In the genomic region with DNA sequence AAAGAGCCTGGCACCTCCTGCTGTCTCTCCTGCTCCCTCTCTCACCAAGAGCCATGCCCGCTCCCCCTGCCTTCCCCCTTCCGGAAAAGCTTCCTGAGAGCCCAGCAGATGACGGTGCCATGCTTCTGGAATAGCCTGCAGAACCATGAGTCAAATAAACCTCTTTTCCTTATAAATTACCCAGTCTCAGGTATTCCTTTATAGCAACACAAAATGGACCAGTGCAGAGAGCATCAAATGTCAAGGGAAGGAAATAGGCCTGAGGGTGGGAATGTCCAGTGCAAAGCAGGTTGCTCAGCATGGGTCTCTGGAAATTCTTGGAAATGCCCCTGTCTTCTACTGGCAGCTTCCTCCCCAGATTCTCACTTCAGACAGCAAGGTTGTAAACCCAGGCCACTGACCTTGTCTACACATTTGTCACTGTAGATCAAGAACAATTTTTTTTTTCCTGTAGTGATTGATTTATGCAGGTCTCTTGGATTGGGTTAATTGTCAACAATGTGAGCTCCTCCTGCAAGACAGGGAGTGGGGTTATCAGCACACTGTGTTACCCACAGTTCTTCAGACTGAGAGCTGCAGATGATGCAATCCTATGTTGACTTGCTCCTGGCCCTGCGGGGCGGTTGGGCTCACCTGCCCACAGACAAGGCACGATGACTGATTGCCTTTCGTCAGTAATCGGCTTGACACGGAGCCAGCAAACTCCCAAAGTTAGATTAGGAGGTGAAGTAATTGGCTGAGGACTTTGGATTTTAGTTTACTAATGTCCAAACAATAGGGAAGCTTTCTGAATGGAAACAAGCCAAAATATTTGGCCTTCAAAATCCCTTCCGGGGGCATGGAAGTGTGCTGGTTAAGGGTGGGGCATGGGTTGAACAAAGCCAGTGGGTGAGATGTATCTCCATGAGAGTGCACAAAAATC, we compare ENCODE assay signal across 1 cellular context.
TF ChIP-seq lines count a peak whose summit lies in the region.

No MANE protein-coding gene starts in this region.

TF ChIP-seq in HepG2, 621 proteins besides CTCF, POLR2A, EP300 and RAD21 (continued from another document and continues in another):
- TF ChIP-seq, protein P1, sequence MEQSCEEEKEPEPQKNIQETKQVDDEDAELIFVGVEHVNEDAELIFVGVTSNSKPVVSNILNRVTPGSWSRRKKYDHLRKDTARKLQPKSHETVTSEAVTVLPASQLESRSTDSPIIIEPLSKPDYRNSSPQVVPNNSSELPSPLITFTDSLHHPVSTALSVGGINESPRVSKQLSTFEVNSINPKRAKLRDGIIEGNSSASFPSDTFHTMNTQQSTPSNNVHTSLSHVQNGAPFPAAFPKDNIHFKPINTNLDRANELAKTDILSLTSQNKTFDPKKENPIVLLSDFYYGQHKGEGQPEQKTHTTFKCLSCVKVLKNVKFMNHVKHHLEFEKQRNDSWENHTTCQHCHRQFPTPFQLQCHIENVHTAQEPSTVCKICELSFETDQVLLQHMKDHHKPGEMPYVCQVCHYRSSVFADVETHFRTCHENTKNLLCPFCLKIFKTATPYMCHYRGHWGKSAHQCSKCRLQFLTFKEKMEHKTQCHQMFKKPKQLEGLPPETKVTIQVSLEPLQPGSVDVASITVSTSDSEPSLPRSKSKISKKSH (CRISPR knock-in tag; IDR thresholded peaks at IDR 0.05; ENCODE audit: borderline replicate concordance) = no peak
- TF ChIP-seq, protein P2, sequence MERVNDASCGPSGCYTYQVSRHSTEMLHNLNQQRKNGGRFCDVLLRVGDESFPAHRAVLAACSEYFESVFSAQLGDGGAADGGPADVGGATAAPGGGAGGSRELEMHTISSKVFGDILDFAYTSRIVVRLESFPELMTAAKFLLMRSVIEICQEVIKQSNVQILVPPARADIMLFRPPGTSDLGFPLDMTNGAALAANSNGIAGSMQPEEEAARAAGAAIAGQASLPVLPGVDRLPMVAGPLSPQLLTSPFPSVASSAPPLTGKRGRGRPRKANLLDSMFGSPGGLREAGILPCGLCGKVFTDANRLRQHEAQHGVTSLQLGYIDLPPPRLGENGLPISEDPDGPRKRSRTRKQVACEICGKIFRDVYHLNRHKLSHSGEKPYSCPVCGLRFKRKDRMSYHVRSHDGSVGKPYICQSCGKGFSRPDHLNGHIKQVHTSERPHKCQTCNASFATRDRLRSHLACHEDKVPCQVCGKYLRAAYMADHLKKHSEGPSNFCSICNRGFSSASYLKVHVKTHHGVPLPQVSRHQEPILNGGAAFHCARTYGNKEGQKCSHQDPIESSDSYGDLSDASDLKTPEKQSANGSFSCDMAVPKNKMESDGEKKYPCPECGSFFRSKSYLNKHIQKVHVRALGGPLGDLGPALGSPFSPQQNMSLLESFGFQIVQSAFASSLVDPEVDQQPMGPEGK (CRISPR knock-in tag; IDR thresholded peaks at IDR 0.05) = peak; percentile 83
- TF ChIP-seq ATF1 (CRISPR knock-in tag; IDR thresholded peaks at IDR 0.05) (no peak), TCF7L2 (IDR thresholded peaks at IDR 0.05; ENCODE audit: low read depth, low read length) (no peak), CAMTA2 (CRISPR knock-in tag; IDR thresholded peaks at IDR 0.05; ENCODE audit: borderline replicate concordance) (no peak), HOXD1 (CRISPR knock-in tag; IDR thresholded peaks at IDR 0.05) (peak; percentile 99), NKX3-1 (CRISPR knock-in tag; IDR thresholded peaks at IDR 0.05) (no peak), MTF2 (CRISPR knock-in tag; IDR thresholded peaks at IDR 0.05; ENCODE audit: borderline replicate concordance) (no peak), ZNF615 (CRISPR knock-in tag; IDR thresholded peaks at IDR 0.05; ENCODE audit: borderline replicate concordance) (no peak), SP1 (IDR thresholded peaks at IDR 0.05) (no peak), SP1 (CRISPR knock-in tag; IDR thresholded peaks at IDR 0.05) (no peak), FOXP1 (IDR thresholded peaks at IDR 0.05) (no peak), FOXP1 (CRISPR knock-in tag; IDR thresholded peaks at IDR 0.05) (peak; percentile 68), GATA4 (IDR thresholded peaks at IDR 0.05; ENCODE audit: borderline replicate concordance, low read depth) (no peak), ZNF235 (CRISPR knock-in tag; IDR thresholded peaks at IDR 0.05; ENCODE audit: borderline replicate concordance) (no peak), KDM1A (CRISPR knock-in tag; IDR thresholded peaks at IDR 0.05) (no peak), ZNF564 (CRISPR knock-in tag; IDR thresholded peaks at IDR 0.05) (no peak), ZNF260 (CRISPR knock-in tag; IDR thresholded peaks at IDR 0.05; ENCODE audit: borderline replicate concordance, low read depth) (no peak), NFE2L2 (IDR thresholded peaks at IDR 0.05; ENCODE audit: low read length) (no peak), ZNF496 (CRISPR knock-in tag; IDR thresholded peaks at IDR 0.05; ENCODE audit: insufficient replicate concordance) (no peak), CBFB (CRISPR knock-in tag; IDR thresholded peaks at IDR 0.05) (peak; percentile 41; the same call in 1 of the 2 replicates), RXRB (CRISPR knock-in tag; IDR thresholded peaks at IDR 0.05; ENCODE audit: borderline replicate concordance) (peak; percentile 76), MBD4 (IDR thresholded peaks at IDR 0.05; ENCODE audit: borderline replicate concordance, low read length) (no peak), FIP1L1 (IDR thresholded peaks at IDR 0.05; ENCODE audit: borderline replicate concordance, insufficient read depth, low read depth, low read length) (no peak), NFIB (CRISPR knock-in tag; IDR thresholded peaks at IDR 0.05; ENCODE audit: borderline replicate concordance) (no peak), HNF4A (CRISPR knock-in tag; IDR thresholded peaks at IDR 0.05) (peak; percentile 87), ZNF232 (CRISPR knock-in tag; IDR thresholded peaks at IDR 0.05; ENCODE audit: borderline replicate concordance) (no peak), ERF (CRISPR knock-in tag; IDR thresholded peaks at IDR 0.05) (peak; percentile 66), RNF2 (conservative IDR thresholded peaks at IDR 0.05; ENCODE audit: low read depth) (no peak), ZFP62 (CRISPR knock-in tag; IDR thresholded peaks at IDR 0.05) (no peak), ATF7 (IDR thresholded peaks at IDR 0.05) (peak; percentile 51; the same call in 1 of the 2 replicates), ATF7 (CRISPR knock-in tag; IDR thresholded peaks at IDR 0.05) (0 out of 2 replicates have a peak, but pooled peaks have one; percentile 66), PHF8 (CRISPR knock-in tag; IDR thresholded peaks at IDR 0.05) (no peak), ZNF614 (CRISPR knock-in tag; IDR thresholded peaks at IDR 0.05; ENCODE audit: borderline replicate concordance) (peak; percentile 45; the same call in 1 of the 2 replicates), BRCA1 (CRISPR knock-in tag; IDR thresholded peaks at IDR 0.05) (no peak), SUZ12 (IDR thresholded peaks at IDR 0.05; ENCODE audit: low read depth, low read length) (no peak), NCOA2 (CRISPR knock-in tag; IDR thresholded peaks at IDR 0.05) (peak; percentile 66), MEIS2 (CRISPR knock-in tag; IDR thresholded peaks at IDR 0.05) (peak; percentile 97), ZBTB42 (CRISPR knock-in tag; IDR thresholded peaks at IDR 0.05) (no peak), NR1H2 (CRISPR knock-in tag; IDR thresholded peaks at IDR 0.05; ENCODE audit: borderline replicate concordance, low read depth) (no peak), PCBP2 (optimal IDR thresholded peaks at IDR 0.05; ENCODE audit: low read depth, low read length, poor library complexity, severe bottlenecking) (no peak), ZFX (CRISPR knock-in tag; IDR thresholded peaks at IDR 0.05; ENCODE audit: low read depth) (peak; percentile 48; the same call in 1 of the 2 replicates)
- TF ChIP-seq, protein P3, sequence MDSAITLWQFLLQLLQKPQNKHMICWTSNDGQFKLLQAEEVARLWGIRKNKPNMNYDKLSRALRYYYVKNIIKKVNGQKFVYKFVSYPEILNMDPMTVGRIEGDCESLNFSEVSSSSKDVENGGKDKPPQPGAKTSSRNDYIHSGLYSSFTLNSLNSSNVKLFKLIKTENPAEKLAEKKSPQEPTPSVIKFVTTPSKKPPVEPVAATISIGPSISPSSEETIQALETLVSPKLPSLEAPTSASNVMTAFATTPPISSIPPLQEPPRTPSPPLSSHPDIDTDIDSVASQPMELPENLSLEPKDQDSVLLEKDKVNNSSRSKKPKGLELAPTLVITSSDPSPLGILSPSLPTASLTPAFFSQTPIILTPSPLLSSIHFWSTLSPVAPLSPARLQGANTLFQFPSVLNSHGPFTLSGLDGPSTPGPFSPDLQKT (CRISPR knock-in tag; IDR thresholded peaks at IDR 0.05; ENCODE audit: borderline replicate concordance) = no peak
- TF ChIP-seq, protein P4, sequence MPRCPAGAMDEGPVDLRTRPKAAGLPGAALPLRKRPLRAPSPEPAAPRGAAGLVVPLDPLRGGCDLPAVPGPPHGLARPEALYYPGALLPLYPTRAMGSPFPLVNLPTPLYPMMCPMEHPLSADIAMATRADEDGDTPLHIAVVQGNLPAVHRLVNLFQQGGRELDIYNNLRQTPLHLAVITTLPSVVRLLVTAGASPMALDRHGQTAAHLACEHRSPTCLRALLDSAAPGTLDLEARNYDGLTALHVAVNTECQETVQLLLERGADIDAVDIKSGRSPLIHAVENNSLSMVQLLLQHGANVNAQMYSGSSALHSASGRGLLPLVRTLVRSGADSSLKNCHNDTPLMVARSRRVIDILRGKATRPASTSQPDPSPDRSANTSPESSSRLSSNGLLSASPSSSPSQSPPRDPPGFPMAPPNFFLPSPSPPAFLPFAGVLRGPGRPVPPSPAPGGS (CRISPR knock-in tag; IDR thresholded peaks at IDR 0.05) = no peak
- TF ChIP-seq, protein P5, sequence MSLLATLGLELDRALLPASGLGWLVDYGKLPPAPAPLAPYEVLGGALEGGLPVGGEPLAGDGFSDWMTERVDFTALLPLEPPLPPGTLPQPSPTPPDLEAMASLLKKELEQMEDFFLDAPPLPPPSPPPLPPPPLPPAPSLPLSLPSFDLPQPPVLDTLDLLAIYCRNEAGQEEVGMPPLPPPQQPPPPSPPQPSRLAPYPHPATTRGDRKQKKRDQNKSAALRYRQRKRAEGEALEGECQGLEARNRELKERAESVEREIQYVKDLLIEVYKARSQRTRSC (CRISPR knock-in tag; IDR thresholded peaks at IDR 0.05; ENCODE audit: low read depth) = no peak
- TF ChIP-seq, protein P6, sequence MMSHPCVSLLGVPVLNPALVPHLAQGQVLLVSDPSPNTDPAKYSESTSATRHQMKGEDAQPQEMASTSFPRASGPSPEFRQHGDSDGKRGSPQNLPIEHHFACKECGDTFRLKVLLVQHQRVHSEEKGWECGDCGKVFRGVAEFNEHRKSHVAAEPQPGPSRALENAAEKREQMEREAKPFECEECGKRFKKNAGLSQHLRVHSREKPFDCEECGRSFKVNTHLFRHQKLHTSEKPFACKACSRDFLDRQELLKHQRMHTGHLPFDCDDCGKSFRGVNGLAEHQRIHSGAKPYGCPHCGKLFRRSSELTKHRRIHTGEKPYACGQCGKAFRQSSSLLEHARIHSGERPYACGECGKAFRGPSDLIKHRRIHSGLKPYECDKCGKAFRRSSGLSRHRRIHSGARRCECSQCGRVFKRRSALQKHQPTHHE (CRISPR knock-in tag; IDR thresholded peaks at IDR 0.05; ENCODE audit: borderline replicate concordance) = peak; percentile 41; the same call in 1 of the 2 replicates
- TF ChIP-seq, protein P7, sequence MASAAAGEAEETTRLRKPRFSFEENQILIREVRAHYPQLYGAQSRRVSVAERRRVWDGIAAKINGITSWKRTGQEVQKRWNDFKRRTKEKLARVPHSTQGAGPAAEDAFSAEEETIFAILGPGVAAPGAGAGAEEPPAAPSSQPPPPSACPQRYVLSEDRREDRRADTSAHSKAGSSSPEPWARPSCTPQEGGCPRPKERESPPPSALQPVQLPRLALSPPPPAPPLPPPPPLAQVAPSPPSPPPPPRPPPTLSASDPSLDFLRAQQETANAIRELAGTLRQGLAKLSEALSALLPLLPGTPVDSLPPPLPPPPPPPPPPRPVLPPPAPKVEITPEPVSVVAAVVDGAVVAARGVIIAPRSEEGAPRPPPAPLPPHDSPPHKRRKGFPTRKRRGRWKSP (CRISPR knock-in tag; IDR thresholded peaks at IDR 0.05) = peak; percentile 60; the same call in 1 of the 2 replicates
- TF ChIP-seq, protein P8, sequence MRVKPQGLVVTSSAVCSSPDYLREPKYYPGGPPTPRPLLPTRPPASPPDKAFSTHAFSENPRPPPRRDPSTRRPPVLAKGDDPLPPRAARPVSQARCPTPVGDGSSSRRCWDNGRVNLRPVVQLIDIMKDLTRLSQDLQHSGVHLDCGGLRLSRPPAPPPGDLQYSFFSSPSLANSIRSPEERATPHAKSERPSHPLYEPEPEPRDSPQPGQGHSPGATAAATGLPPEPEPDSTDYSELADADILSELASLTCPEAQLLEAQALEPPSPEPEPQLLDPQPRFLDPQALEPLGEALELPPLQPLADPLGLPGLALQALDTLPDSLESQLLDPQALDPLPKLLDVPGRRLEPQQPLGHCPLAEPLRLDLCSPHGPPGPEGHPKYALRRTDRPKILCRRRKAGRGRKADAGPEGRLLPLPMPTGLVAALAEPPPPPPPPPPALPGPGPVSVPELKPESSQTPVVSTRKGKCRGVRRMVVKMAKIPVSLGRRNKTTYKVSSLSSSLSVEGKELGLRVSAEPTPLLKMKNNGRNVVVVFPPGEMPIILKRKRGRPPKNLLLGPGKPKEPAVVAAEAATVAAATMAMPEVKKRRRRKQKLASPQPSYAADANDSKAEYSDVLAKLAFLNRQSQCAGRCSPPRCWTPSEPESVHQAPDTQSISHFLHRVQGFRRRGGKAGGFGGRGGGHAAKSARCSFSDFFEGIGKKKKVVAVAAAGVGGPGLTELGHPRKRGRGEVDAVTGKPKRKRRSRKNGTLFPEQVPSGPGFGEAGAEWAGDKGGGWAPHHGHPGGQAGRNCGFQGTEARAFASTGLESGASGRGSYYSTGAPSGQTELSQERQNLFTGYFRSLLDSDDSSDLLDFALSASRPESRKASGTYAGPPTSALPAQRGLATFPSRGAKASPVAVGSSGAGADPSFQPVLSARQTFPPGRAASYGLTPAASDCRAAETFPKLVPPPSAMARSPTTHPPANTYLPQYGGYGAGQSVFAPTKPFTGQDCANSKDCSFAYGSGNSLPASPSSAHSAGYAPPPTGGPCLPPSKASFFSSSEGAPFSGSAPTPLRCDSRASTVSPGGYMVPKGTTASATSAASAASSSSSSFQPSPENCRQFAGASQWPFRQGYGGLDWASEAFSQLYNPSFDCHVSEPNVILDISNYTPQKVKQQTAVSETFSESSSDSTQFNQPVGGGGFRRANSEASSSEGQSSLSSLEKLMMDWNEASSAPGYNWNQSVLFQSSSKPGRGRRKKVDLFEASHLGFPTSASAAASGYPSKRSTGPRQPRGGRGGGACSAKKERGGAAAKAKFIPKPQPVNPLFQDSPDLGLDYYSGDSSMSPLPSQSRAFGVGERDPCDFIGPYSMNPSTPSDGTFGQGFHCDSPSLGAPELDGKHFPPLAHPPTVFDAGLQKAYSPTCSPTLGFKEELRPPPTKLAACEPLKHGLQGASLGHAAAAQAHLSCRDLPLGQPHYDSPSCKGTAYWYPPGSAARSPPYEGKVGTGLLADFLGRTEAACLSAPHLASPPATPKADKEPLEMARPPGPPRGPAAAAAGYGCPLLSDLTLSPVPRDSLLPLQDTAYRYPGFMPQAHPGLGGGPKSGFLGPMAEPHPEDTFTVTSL (CRISPR knock-in tag; IDR thresholded peaks at IDR 0.05; ENCODE audit: borderline replicate concordance) = peak; percentile 75; the same call in 1 of the 2 replicates
- TF ChIP-seq, protein P9, sequence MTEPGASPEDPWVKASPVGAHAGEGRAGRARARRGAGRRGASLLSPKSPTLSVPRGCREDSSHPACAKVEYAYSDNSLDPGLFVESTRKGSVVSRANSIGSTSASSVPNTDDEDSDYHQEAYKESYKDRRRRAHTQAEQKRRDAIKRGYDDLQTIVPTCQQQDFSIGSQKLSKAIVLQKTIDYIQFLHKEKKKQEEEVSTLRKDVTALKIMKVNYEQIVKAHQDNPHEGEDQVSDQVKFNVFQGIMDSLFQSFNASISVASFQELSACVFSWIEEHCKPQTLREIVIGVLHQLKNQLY (CRISPR knock-in tag; IDR thresholded peaks at IDR 0.05) = no peak
